Comparison of ENCODE assay signal across 25 cellular contexts in genomic region chr3:8903191-8903590, GRCh38.
"Had no signal": no experiment of that assay in that cellular context is flagged by ENCODE, and none has a peak within 500 bp of the region (broad histone marks: within the 10 kb centered on the region; RNA-seq: fewer than 3 reads in every experiment).

No MANE protein-coding gene starts in this region.

- H3K9me3 Mint-ChIP-seq: activated naive CD8-positive, alpha-beta T cell treated with anti-CD3 and anti-CD28 coated beads for 36 hours; activated T-cell treated with anti-CD3 and anti-CD28 coated beads, Interleukin-2, amount 50 U/mL, for 4 hours; immature natural killer cell; natural killer cell treated with Interleukin-12 subunit alpha and Interleukin-12 subunit beta and Interleukin-15 and Interleukin-18, amount 100 ng/mL, for 72 hours; WTC11 had no signal

- H3K27me3 ChIP-seq: body of pancreas, left lung, ovary, right atrium auricular region, upper lobe of left lung had no signal

- H3K4me3 ChIP-seq: body of pancreas, left lung, ovary, psoas muscle, right atrium auricular region, thoracic aorta, upper lobe of left lung had no signal

- DNase-seq: activated CD4-positive, alpha-beta T cell treated with anti-CD3 and anti-CD28 coated beads for 36 hours; activated CD4-positive, alpha-beta T cell treated with anti-CD3 and anti-CD28 coated beads, Interleukin-2, amount 50 U/mL, for 4 hours; activated CD8-positive, alpha-beta memory T cell treated with anti-CD3 and anti-CD28 coated beads for 24 hours; activated CD8-positive, alpha-beta memory T cell treated with anti-CD3 and anti-CD28 coated beads, Interleukin-2, amount 50 U/mL, for 4 hours; activated naive CD4-positive, alpha-beta T cell treated with Interleukin-2 at 50 U/mL for 16 hours; activated naive CD8-positive, alpha-beta T cell treated with anti-CD3 and anti-CD28 coated beads for 36 hours; activated T-cell treated with anti-CD3 and anti-CD28 coated beads, Interleukin-2, amount 50 U/mL, for 4 hours; amniotic stem cell; body of pancreas; dermis blood vessel endothelial cell; effector CD8-positive, alpha-beta T cell; foreskin melanocyte; immature natural killer cell; kidney glomerular epithelial cell; left lung; ovary; psoas muscle; stimulated activated CD4-positive, alpha-beta T cell treated with anti-CD3 and anti-CD28 coated beads, Interleukin-4, amount 100 ng/mL, for 24 hours; stimulated activated naive CD4-positive, alpha-beta T cell treated with Interleukin-2 at 50 U/mL for 16 hours; upper lobe of left lung had no signal

- ATAC-seq: activated CD4-positive, alpha-beta T cell treated with anti-CD3 and anti-CD28 coated beads for 36 hours; activated T-cell treated with anti-CD3 and anti-CD28 coated beads, Interleukin-2, amount 50 U/mL, for 4 hours; body of pancreas; left lung; natural killer cell treated with Interleukin-12 subunit alpha and Interleukin-12 subunit beta and Interleukin-15 and Interleukin-18, amount 100 ng/mL, for 72 hours; psoas muscle; WTC11 had no signal

- H3K4me1 ChIP-seq: body of pancreas, left lung, psoas muscle, right atrium auricular region, upper lobe of left lung had no signal

- H3K4me3 Mint-ChIP-seq: activated CD4-positive, alpha-beta T cell treated with anti-CD3 and anti-CD28 coated beads for 36 hours; activated naive CD8-positive, alpha-beta T cell treated with anti-CD3 and anti-CD28 coated beads for 36 hours; activated T-cell treated with anti-CD3 and anti-CD28 coated beads, Interleukin-2, amount 50 U/mL, for 4 hours; immature natural killer cell; mesothelial cell of epicardium; natural killer cell treated with Interleukin-12 subunit alpha and Interleukin-12 subunit beta and Interleukin-15 and Interleukin-18, amount 100 ng/mL, for 72 hours; WTC11 had no signal

- H3K9me3 ChIP-seq: body of pancreas, left lung, ovary, psoas muscle, right atrium auricular region, thoracic aorta, upper lobe of left lung had no signal

- H3K27ac ChIP-seq: body of pancreas, left lung, ovary, psoas muscle, right atrium auricular region, thoracic aorta, upper lobe of left lung had no signal

- H3K27me3 Mint-ChIP-seq: activated CD4-positive, alpha-beta T cell treated with anti-CD3 and anti-CD28 coated beads for 36 hours; activated naive CD8-positive, alpha-beta T cell treated with anti-CD3 and anti-CD28 coated beads for 36 hours; natural killer cell treated with Interleukin-12 subunit alpha and Interleukin-12 subunit beta and Interleukin-15 and Interleukin-18, amount 100 ng/mL, for 72 hours had no signal

- H3K27ac Mint-ChIP-seq: activated CD4-positive, alpha-beta T cell treated with anti-CD3 and anti-CD28 coated beads for 36 hours; activated naive CD8-positive, alpha-beta T cell treated with anti-CD3 and anti-CD28 coated beads for 36 hours; immature natural killer cell; mesothelial cell of epicardium; natural killer cell treated with Interleukin-12 subunit alpha and Interleukin-12 subunit beta and Interleukin-15 and Interleukin-18, amount 100 ng/mL, for 72 hours; WTC11 had no signal

- H3K36me3 ChIP-seq: ovary, right atrium auricular region, thoracic aorta, upper lobe of left lung had no signal

- H3K4me1 Mint-ChIP-seq: activated CD4-positive, alpha-beta T cell treated with anti-CD3 and anti-CD28 coated beads for 36 hours; activated naive CD8-positive, alpha-beta T cell treated with anti-CD3 and anti-CD28 coated beads for 36 hours; immature natural killer cell had no signal
